ENCODE assay signal across 8 cellular contexts in the genomic region with DNA sequence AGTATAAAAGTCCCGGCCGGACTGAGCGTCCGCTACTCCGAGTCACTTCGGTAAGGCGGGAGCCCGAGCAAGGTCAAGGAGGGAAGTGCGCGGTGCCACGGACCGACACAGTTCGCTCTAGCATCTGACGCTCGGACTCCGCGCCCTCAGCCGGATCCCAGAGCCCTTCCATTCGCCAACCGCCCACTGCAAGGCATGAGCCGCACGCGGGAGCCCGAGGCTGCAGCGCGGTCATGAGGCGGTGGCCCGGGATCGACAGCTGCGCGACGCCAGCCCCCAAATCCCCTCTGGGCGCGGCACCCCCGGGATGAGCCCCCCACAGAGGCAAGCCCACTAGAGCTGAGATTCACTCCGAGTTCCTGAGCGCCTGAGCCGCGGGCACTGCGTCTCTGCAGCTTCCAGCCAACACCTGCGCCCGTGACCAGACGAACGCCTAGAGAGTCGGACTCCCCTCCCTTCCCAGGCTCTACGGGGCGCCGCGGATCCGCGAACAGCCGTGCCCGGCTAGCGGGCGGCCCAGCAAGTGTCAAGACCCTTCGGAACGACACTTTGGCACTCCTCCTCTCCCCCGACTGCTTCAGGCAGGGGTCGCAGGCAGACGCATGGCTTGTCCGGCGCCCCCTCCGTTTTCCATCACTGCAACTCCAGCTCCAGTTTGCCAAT. TPM values are rescaled to one million over a fixed set of nuclear protein-coding genes. Genes with fewer than 3 reads are reported as not detected.
DNase-seq lines count a peak whose midpoint lies in the region; ATAC-seq and TF ChIP-seq lines count a peak whose summit lies in the region.

No MANE protein-coding gene starts in this region.

- intact Hi-C loops in activated CD4-positive, alpha-beta T cell treated with anti-CD3 and anti-CD28 coated beads for 36 hours (cut with DNase I, micrococcal nuclease), result loop anchor here (5.0 to 10.0 kb wide), 4 partner anchors 42 to 1326 kb away; partner anchors contain the start of genes ESF1 (in 1 of the 2) and SPTLC3 (in 1 of the 2)

- DNase-seq in 8988T (peak; percentile 27), H7 (peak; percentile 82), lung (ENCODE audit: low spot score) (peak; percentile 43), MV-4-11 (lab: John Stamatoyannopoulos, UW) (no peak), NOMO-1 treated with dmso at 0.1 percent for 144 hours (lab: John Stamatoyannopoulos, UW; ENCODE audit: unreplicated experiment) (no peak)
- DNase-seq in activated CD4-positive, alpha-beta T cell treated with anti-CD3 and anti-CD28 coated beads for 36 hours, result peak; percentile 50
- DNase-seq in stimulated activated CD8-positive, alpha-beta memory T cell treated with anti-CD3 and anti-CD28 coated beads, Interleukin-4, amount 100 ng/mL, for 48 hours, result peak; percentile 50

- no peaks in the 10 kb centered on the region for H3K36me3 Mint-ChIP-seq in activated CD4-positive, alpha-beta T cell treated with anti-CD3 and anti-CD28 coated beads for 36 hours (ENCODE audit: low read depth)

- 0% methylated on average over 63 of the region's 63 CpGs for WGBS in ectodermal cell, 2 experiments
- WGBS in lung, 2 donors, result 1 to 2% methylated on average over 58 to 63 of the region's 63 CpGs

- ATAC-seq in activated CD4-positive, alpha-beta T cell treated with anti-CD3 and anti-CD28 coated beads for 36 hours, result peak; percentile 30
- ATAC-seq in lung (ENCODE audit: insufficient read depth, low FRiP score), result peak; percentile 9

- H3K27ac ChIP-seq in ectodermal cell (ENCODE audit: insufficient read depth, low read depth, low read length, poor library complexity, severe bottlenecking) (no peak overlapping the region), lung (ENCODE audit: low read depth in 1 of 2, low read length in 1 of 2) (peak overlapping the region in 1 of 2 donors; percentile 34)

- CTCF ChIA-PET in activated CD4-positive, alpha-beta T cell treated with anti-CD3 and anti-CD28 coated beads for 36 hours (lab: Charles Lee), result no interaction called here

- TF ChIP-seq CTCF in lung (IDR thresholded peaks at IDR 0.05; ENCODE audit: control extremely low read depth, extremely low read depth), result no peak

- H3K9me3 ChIP-seq in ectodermal cell (ENCODE audit: control insufficient read depth, low read length) (no peaks in the 10 kb centered on the region), lung (ENCODE audit: control insufficient read depth in 2 of 2, insufficient read depth in 1 of 2, low read length in 1 of 2) (no peaks in the 10 kb centered on the region)

- H3K27me3 ChIP-seq in H7 (ENCODE audit: control insufficient read depth, insufficient read depth, low read length) (peaks cover 70% of the 10 kb centered on the region), ectodermal cell (ENCODE audit: control insufficient read depth, insufficient read depth, low read length, poor library complexity, severe bottlenecking) (peaks cover 75% of the 10 kb centered on the region), lung (ENCODE audit: control insufficient read depth, insufficient read depth) (no peaks in the 10 kb centered on the region)

- POLR2A ChIA-PET in activated CD4-positive, alpha-beta T cell treated with anti-CD3 and anti-CD28 coated beads for 36 hours (lab: Charles Lee), result interaction anchor here (0.6 kb wide), 1 partner anchor 29 kb away, joined by 3 read pairs; no protein-coding TSS in a partner anchor

- peaks cover 17% of the 10 kb centered on the region for H3K4me1 Mint-ChIP-seq in activated CD4-positive, alpha-beta T cell treated with anti-CD3 and anti-CD28 coated beads for 36 hours

- H3K36me3 ChIP-seq in H7 (replicated peaks; ENCODE audit: control insufficient read depth, insufficient read depth, low read length) (no peaks in the 10 kb centered on the region), ectodermal cell (ENCODE audit: control insufficient read depth, insufficient read depth, low read length) (no peaks in the 10 kb centered on the region), lung (ENCODE audit: control insufficient read depth in 2 of 2, insufficient read depth in 2 of 2, low read length in 2 of 2) (no peaks in the 10 kb centered on the region)

- peak overlapping the region; percentile 59 for H3K4me3 ChIP-seq in H7 (ENCODE audit: insufficient read depth, low read depth, low read length)
- peak overlapping the region; percentile 40 for H3K4me3 ChIP-seq in ectodermal cell (ENCODE audit: insufficient read depth, low read depth, low read length)
- H3K4me3 ChIP-seq in lung, result peak overlapping the region; percentile 40

- H3K4me1 ChIP-seq in ectodermal cell (ENCODE audit: control insufficient read depth, insufficient read depth, low read length) (peaks cover 8% of the 10 kb centered on the region), lung (ENCODE audit: control insufficient read depth in 2 of 2, insufficient read depth in 2 of 2, low read length in 2 of 2) (peaks cover 0 to 14% of the 10 kb centered on the region in 2 donors)

- H3K27ac Mint-ChIP-seq in activated CD4-positive, alpha-beta T cell treated with anti-CD3 and anti-CD28 coated beads for 36 hours, result peak overlapping the region; percentile 19

- H3K27me3 Mint-ChIP-seq in activated CD4-positive, alpha-beta T cell treated with anti-CD3 and anti-CD28 coated beads for 36 hours, result peaks cover 46% of the 10 kb centered on the region

- peak overlapping the region; percentile 72 for H3K4me3 Mint-ChIP-seq in activated CD4-positive, alpha-beta T cell treated with anti-CD3 and anti-CD28 coated beads for 36 hours

- no peaks in the 10 kb centered on the region for H3K9me3 Mint-ChIP-seq in activated CD4-positive, alpha-beta T cell treated with anti-CD3 and anti-CD28 coated beads for 36 hours (ENCODE audit: low read depth)

RNA-seq across cellular contexts. Expression of gene ISM1, which starts 0.7 kb away (rescaled TPM):
- total RNA-seq in H7 (2014; rRNA removed; shearing (Covaris generic)), result 0.63 TPM in 1 of 2 replicates, not detected in the other
- under 1 TPM; 0.48 to 0.51 TPM for total RNA-seq in activated CD4-positive, alpha-beta T cell treated with anti-CD3 and anti-CD28 coated beads for 36 hours
- 4.0 TPM for polyA plus RNA-seq in ectodermal cell (2013, experiment 1 of 4)
- 2.8 TPM for polyA plus RNA-seq in ectodermal cell (2013, experiment 2 of 4)
- 3.5 TPM for polyA plus RNA-seq in ectodermal cell (2013, experiment 3 of 4)
- 2.6 TPM for polyA plus RNA-seq in ectodermal cell (2013, experiment 4 of 4)
- 10 to 100 TPM in 1 of 2 donors, 1 to 10 TPM in 1; 3.4 to 13.6 TPM for total RNA-seq in lung
- polyA plus RNA-seq in lung, result 1 to 10 TPM; 1.6 to 2.3 TPM

Comparison
In these comparisons a context has a peak if more than half of its experiments do, and no peak if none do; other contexts are left out.
1. DNase-seq: peak in 8988T (single experiment), H7 (single experiment), activated CD4-positive, alpha-beta T cell treated with anti-CD3 and anti-CD28 coated beads for 36 hours (single experiment), lung (single experiment) and stimulated activated CD8-positive, alpha-beta memory T cell treated with anti-CD3 and anti-CD28 coated beads, Interleukin-4, amount 100 ng/mL, for 48 hours (single experiment); none in MV-4-11 (single experiment) and NOMO-1 treated with dmso at 0.1 percent for 144 hours (single experiment).
2. Peak in every context shown above with its lines, with median percentiles within 50 percentile points of each other: H3K4me3 ChIP-seq.